In the genomic region with DNA sequence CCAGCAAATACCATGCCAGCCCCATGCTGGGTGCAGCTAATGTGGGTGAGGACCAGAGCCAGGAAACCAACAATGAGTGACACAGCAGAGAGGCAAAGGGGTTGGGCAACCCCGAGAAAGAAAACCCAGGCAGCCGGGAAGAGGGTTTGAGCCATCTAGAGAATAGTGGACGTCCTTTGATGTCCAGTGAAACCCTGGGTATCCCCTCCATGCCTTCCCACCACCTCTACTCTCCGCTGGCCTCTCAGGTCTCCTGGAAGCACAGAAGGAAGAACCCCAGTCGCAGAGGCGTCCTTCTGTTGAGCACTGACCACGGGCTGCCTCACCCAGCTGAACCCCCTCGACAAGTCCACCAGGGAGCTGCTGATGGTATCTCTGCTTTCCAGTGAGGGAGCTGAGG, we compare ENCODE assay signal across 17 cellular contexts.
DNase-seq lines count a peak whose midpoint lies in the region; ATAC-seq, FAIRE-seq and TF ChIP-seq lines count a peak whose summit lies in the region.
"Had no signal": no experiment of that assay in that cellular context is flagged by ENCODE, and none has a peak within 500 bp of the region (broad histone marks: within the 10 kb centered on the region; RNA-seq: fewer than 3 reads in every experiment).

No MANE protein-coding gene starts in this region.

- TF ChIP-seq CTCF in H1 (IDR thresholded peaks at IDR 0.05; ENCODE audit: control extremely low read depth in 1 of 3, insufficient read depth in 1 of 3, low read depth in 1 of 3, low read length in 3 of 3) (no peak), osteocyte (IDR thresholded peaks at IDR 0.05) (no peak)

- FAIRE-seq in H1 (lab: Jason Lieb, UNC), result no peak
- FAIRE-seq: GM12878 had no signal

- H2AK5ac ChIP-seq in H1 (ENCODE audit: low read depth, low read length), result no peak overlapping the region

- peaks cover 9% of the 10 kb centered on the region for H3K4me1 Mint-ChIP-seq in osteocyte (ENCODE audit: unreplicated experiment)
- H3K4me1 Mint-ChIP-seq: H9 had no signal

- no peak for TF ChIP-seq RAD21 in H1 (IDR thresholded peaks at IDR 0.05 in 1 of 2, conservative IDR thresholded peaks at IDR 0.05 in 1 of 2; ENCODE audit: low read depth in 2 of 2, low read length in 2 of 2)

- no peak for TF ChIP-seq EP300 in H1 (IDR thresholded peaks at IDR 0.05; ENCODE audit: borderline replicate concordance in 1 of 2, low read depth in 2 of 2, low read length in 2 of 2)

- no peak overlapping the region for H4K5ac ChIP-seq in H1 (ENCODE audit: insufficient read length, low read depth, low read length)

- 93% methylated on average over 8 of the region's 8 CpGs; no CpG with 5 or more reads in 1 of the 2 experiments for WGBS in H1 (ENCODE audit: extremely low coverage in 1 of 2, insufficient coverage in 1 of 2, insufficient read length in 1 of 2, insufficient replicate concordance in 2 of 2, low coverage in 1 of 2, low lambda C conversion rate in 2 of 2, missing lambda C conversion rate in 1 of 2), 2 experiments

- no peak for TF ChIP-seq POLR2A in H1 (IDR thresholded peaks at IDR 0.05; ENCODE audit: control extremely low read depth in 1 of 2, low read depth in 2 of 2, low read length in 2 of 2)

- H3K27me3 ChIP-seq in MG63, result no peaks in the 10 kb centered on the region
- H3K27me3 ChIP-seq in H1 (replicated peaks in 1 of 4; ENCODE audit: control insufficient read depth in 3 of 4, extremely low read depth in 1 of 4, insufficient read depth in 3 of 4, low read length in 3 of 4), result 0 out of 7 replicates have a peak, but pooled peaks cover 0 to 1% (median 0%) of the 10 kb centered on the region in 4 experiments

- no peak overlapping the region for H3K27ac ChIP-seq in H1 (ENCODE audit: low read depth, low read length)
- H3K27ac ChIP-seq: C4-2B had no signal

- H3K9me3 ChIP-seq in MG63, result no peaks in the 10 kb centered on the region; the same call in 1 of the 2 replicates
- H3K9me3 ChIP-seq in H1 (ENCODE audit: insufficient read depth in 2 of 2, low read depth in 1 of 2, low read length in 1 of 2), result peaks cover 0 to 8% of the 10 kb centered on the region in 2 experiments; a peak in 1 of 4 replicates
- H3K9me3 ChIP-seq: Caco-2 had no signal

- H3K18ac ChIP-seq in H1 (ENCODE audit: extremely low read depth, low read length), result no peak overlapping the region

- no peak overlapping the region for H4K8ac ChIP-seq in H1 (ENCODE audit: extremely low read depth, insufficient read depth, low read length)

- no peak overlapping the region for H2BK120ac ChIP-seq in H1 (replicated peaks; ENCODE audit: low read depth, low read length)

- H3K4ac ChIP-seq in H1 (replicated peaks; ENCODE audit: insufficient read length, low read depth, low read length), result no peak overlapping the region

- H3K36me3 ChIP-seq in MG63, result no peaks in the 10 kb centered on the region
- H3K36me3 ChIP-seq in H1 (ENCODE audit: control insufficient read depth in 2 of 4, insufficient read depth in 4 of 4, low read length in 3 of 4), result no peaks in the 10 kb centered on the region

- H3K36me3 Mint-ChIP-seq in osteocyte (ENCODE audit: unreplicated experiment), result no peaks in the 10 kb centered on the region
- H3K36me3 Mint-ChIP-seq: CD4-positive, CD25-positive, alpha-beta regulatory T cell; CD8-positive, alpha-beta T cell had no signal

- no peaks in the 10 kb centered on the region for H3K79me1 ChIP-seq in H1 (ENCODE audit: low read depth, low read length)

- H3K4me3 Mint-ChIP-seq in osteocyte (ENCODE audit: unreplicated experiment), result no peak overlapping the region
- H3K4me3 Mint-ChIP-seq: CD4-positive, CD25-positive, alpha-beta regulatory T cell; CD8-positive, alpha-beta T cell; H9 had no signal

- H4K20me1 ChIP-seq in H1 (replicated peaks in 1 of 2; ENCODE audit: control insufficient read depth in 1 of 2, insufficient read depth in 2 of 2, low read length in 2 of 2), result no peaks in the 10 kb centered on the region

- no peak overlapping the region for H3K23ac ChIP-seq in H1 (ENCODE audit: insufficient read length)

- no peak overlapping the region for H2BK5ac ChIP-seq in H1 (ENCODE audit: low read depth, low read length)

- peak; percentile 10 for DNase-seq in G401 (ENCODE audit: low spot score)
- peak; percentile 25 for DNase-seq in MG63
- no peak for DNase-seq in H1 (ENCODE audit: low read depth in 1 of 2, low spot score in 2 of 2)
- peak; percentile 75 for DNase-seq in osteocyte (ENCODE audit: extremely low spot score, unreplicated experiment)
- no peak for DNase-seq in middle frontal gyrus (ENCODE audit: extremely low spot score, low spot score)
- DNase-seq in SW 1271 (lab: John Stamatoyannopoulos, UW), result no peak
- DNase-seq: Caco-2; CD4-positive, CD25-positive, alpha-beta regulatory T cell; DMS153; DND-41; GDM1; H9 had no signal

- H2BK15ac ChIP-seq in H1 (ENCODE audit: low read length), result no peak overlapping the region

- no peak overlapping the region for H3K9ac ChIP-seq in H1 (replicated peaks in 1 of 4; ENCODE audit: extremely low read depth in 1 of 4, low read depth in 3 of 4, low read length in 3 of 4)

- H3K4me3 ChIP-seq in MG63 (no peak overlapping the region), H1 (ENCODE audit: extremely low read depth in 1 of 4, insufficient read depth in 2 of 4, low read depth in 3 of 4, low read length in 4 of 4) (no peak overlapping the region)
- H3K4me3 ChIP-seq: GM12878 had no signal

- no peaks in the 10 kb centered on the region for H3K23me2 ChIP-seq in H1 (ENCODE audit: low read depth, low read length)

- H2AFZ ChIP-seq in H1 (ENCODE audit: low read length), result 0 out of 2 replicates have a peak overlapping the region, but pooled peaks have one; percentile 14

- CTCF ChIA-PET in H1 (lab: Charles Lee; ENCODE audit: partially characterized antibody), result no interaction called here

- no peaks in the 10 kb centered on the region for H3K79me2 ChIP-seq in H1 (ENCODE audit: control insufficient read depth in 1 of 2, insufficient read depth in 2 of 2, low read length in 2 of 2)

- H2BK20ac ChIP-seq in H1 (ENCODE audit: low read length), result no peak overlapping the region

- H3K4me2 ChIP-seq in H1 (ENCODE audit: insufficient read depth in 1 of 2, low read depth in 2 of 2, low read length in 2 of 2), result no peak overlapping the region

- H3K56ac ChIP-seq in H1 (replicated peaks; ENCODE audit: insufficient read length, low read depth, low read length), result no peak overlapping the region

- no peaks in the 10 kb centered on the region for H3K4me1 ChIP-seq in H1 (replicated peaks in 1 of 4; ENCODE audit: control insufficient read depth in 3 of 4, insufficient read depth in 4 of 4, low read length in 3 of 4)
- H3K4me1 ChIP-seq: Caco-2 had no signal

- H2BK12ac ChIP-seq in H1 (ENCODE audit: low read depth, low read length), result no peak overlapping the region

- no peak overlapping the region for H4K91ac ChIP-seq in H1 (replicated peaks; ENCODE audit: insufficient read length, low read length)

- H3K14ac ChIP-seq in H1 (ENCODE audit: insufficient read length), result no peak overlapping the region

- H3K9me3 Mint-ChIP-seq in osteocyte (ENCODE audit: unreplicated experiment), result no peaks in the 10 kb centered on the region
- H3K9me3 Mint-ChIP-seq: CD8-positive, alpha-beta T cell had no signal

- H3K27me3 Mint-ChIP-seq in osteocyte (ENCODE audit: unreplicated experiment), result peaks cover 2% of the 10 kb centered on the region
- H3K27me3 Mint-ChIP-seq: CD4-positive, CD25-positive, alpha-beta regulatory T cell had no signal

- ATAC-seq in GM18870 (IDR thresholded peaks at IDR 0.05; ENCODE audit: unreplicated experiment), result no peak
- ATAC-seq: CD8-positive, alpha-beta T cell; GM12878; HCT116 had no signal

- POLR2A ChIA-PET in H1 (lab: Charles Lee; ENCODE audit: partially characterized antibody), result no interaction called here

- H3K27ac Mint-ChIP-seq in osteocyte (ENCODE audit: unreplicated experiment), result no peak overlapping the region
- H3K27ac Mint-ChIP-seq: CD8-positive, alpha-beta T cell had no signal

- in situ Hi-C loops in G401 (cut with HindIII; ENCODE audit: low sequenced_read_pairs), result no loop called here

TF ChIP-seq in H1, 55 proteins besides CTCF, POLR2A, EP300 and RAD21:
- no peak for TF ChIP-seq ATF3 (IDR thresholded peaks at IDR 0.05; ENCODE audit: insufficient read depth, low read depth, low read length)
- no peak for TF ChIP-seq ZNF274 (IDR thresholded peaks at IDR 0.05; ENCODE audit: borderline replicate concordance, extremely low read depth, low read length)
- TF ChIP-seq RFX5 (IDR thresholded peaks at IDR 0.05; ENCODE audit: borderline replicate concordance, low read depth, low read length), result no peak
- no peak for TF ChIP-seq SP4 (IDR thresholded peaks at IDR 0.05; ENCODE audit: low read length)
- TF ChIP-seq JUND (IDR thresholded peaks at IDR 0.05; ENCODE audit: low read length), result no peak
- no peak for TF ChIP-seq FOSL1 (IDR thresholded peaks at IDR 0.05; ENCODE audit: insufficient read depth, low read depth, low read length)
- no peak for TF ChIP-seq EGR1 (IDR thresholded peaks at IDR 0.05; ENCODE audit: borderline replicate concordance, low read depth, low read length)
- no peak for TF ChIP-seq GABPA (IDR thresholded peaks at IDR 0.05; ENCODE audit: borderline replicate concordance, insufficient read depth, low read length)
- no peak for TF ChIP-seq SRF (IDR thresholded peaks at IDR 0.05; ENCODE audit: low read depth, low read length)
- TF ChIP-seq TCF12 (IDR thresholded peaks at IDR 0.05; ENCODE audit: low read depth, low read length), result no peak
- TF ChIP-seq, protein P1, sequence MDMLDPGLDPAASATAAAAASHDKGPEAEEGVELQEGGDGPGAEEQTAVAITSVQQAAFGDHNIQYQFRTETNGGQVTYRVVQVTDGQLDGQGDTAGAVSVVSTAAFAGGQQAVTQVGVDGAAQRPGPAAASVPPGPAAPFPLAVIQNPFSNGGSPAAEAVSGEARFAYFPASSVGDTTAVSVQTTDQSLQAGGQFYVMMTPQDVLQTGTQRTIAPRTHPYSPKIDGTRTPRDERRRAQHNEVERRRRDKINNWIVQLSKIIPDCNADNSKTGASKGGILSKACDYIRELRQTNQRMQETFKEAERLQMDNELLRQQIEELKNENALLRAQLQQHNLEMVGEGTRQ (IDR thresholded peaks at IDR 0.05; ENCODE audit: low read length), result no peak
- no peak for TF ChIP-seq PHF8 (conservative IDR thresholded peaks at IDR 0.05; ENCODE audit: low read depth, low read length)
- no peak for TF ChIP-seq YY1 (IDR thresholded peaks at IDR 0.05; ENCODE audit: low read depth, low read length)

Comparison
In these comparisons a context has a peak if more than half of its experiments do, and no peak if none do; other contexts are left out.
1. DNase-seq: peak in G401 (single experiment), MG63 (single experiment) and osteocyte (single experiment); none in H1 (0 of 2), middle frontal gyrus (single experiment) and SW 1271 (0 of 2).